Comparison of ENCODE assay signal across 8 cellular contexts in genomic region chr11:60193687-60194433, GRCh38. TPM values are rescaled to one million over a fixed set of nuclear protein-coding genes. Genes with fewer than 3 reads are reported as not detected.
DNase-seq lines count a peak whose midpoint lies in the region; ATAC-seq and TF ChIP-seq lines count a peak whose summit lies in the region.

No MANE protein-coding gene starts in this region.

- DNase-seq in Caki2 (ENCODE audit: low read depth) (peak; percentile 39), HL-60 (ENCODE audit: low read depth in 1 of 2, low spot score in 1 of 2) (peak; percentile 75 to 82), RWPE2 (ENCODE audit: low spot score) (no peak), heart left ventricle (peak in 3 of 5 donors; percentile 49 to 56 (median 51)), skeletal muscle cell (ENCODE audit: low read depth) (peak; percentile 0), ureter (ENCODE audit: low spot score) (no peak)
- peak; percentile 30 for DNase-seq in activated gamma-delta T cell treated with anti-CD3 and anti-CD28 coated beads, Interleukin-2, amount 50 U/mL, for 16 hours (ENCODE audit: low read depth)

- H3K9me3 ChIP-seq in RWPE2 (ENCODE audit: severe bottlenecking) (no peaks in the 10 kb centered on the region), heart left ventricle (peaks cover 0 to 10% (median 0%) of the 10 kb centered on the region in 12 donors)

- peak overlapping the region; percentile 42 for H3K27ac ChIP-seq in HL-60 (replicated peaks)
- no peak overlapping the region for H3K27ac ChIP-seq in RWPE2 (ENCODE audit: poor library complexity, severe bottlenecking)
- H3K27ac ChIP-seq in heart left ventricle: peak overlapping the region in 5 of 12 donors; percentile 9 to 91 (median 61)

- no peak overlapping the region for H3K4me3 ChIP-seq in HL-60 (replicated peaks; ENCODE audit: insufficient read depth, low read length)
- H3K4me3 ChIP-seq in RWPE2 (ENCODE audit: severe bottlenecking): no peak overlapping the region
- H3K4me3 ChIP-seq in heart left ventricle: no peak overlapping the region
- no peak overlapping the region for H3K4me3 ChIP-seq in skeletal muscle cell (ENCODE audit: low read depth, low read length)

- TF ChIP-seq CTCF in HL-60 (IDR thresholded peaks at IDR 0.05; ENCODE audit: insufficient read depth, low read length): peak; percentile 73
- peak; percentile 74 for TF ChIP-seq CTCF in RWPE2 (IDR thresholded peaks at IDR 0.05; ENCODE audit: poor library complexity, severe bottlenecking)
- TF ChIP-seq CTCF in heart left ventricle (IDR thresholded peaks at IDR 0.05): peak; percentile 73 to 88 (median 81)

- peak; percentile 84 for ATAC-seq in GM19463 (IDR thresholded peaks at IDR 0.05; ENCODE audit: unreplicated experiment)
- ATAC-seq in RWPE2 (ENCODE audit: low read depth): peak; percentile 89
- ATAC-seq in heart left ventricle: peak; percentile 37 to 90 (median 80)

- in situ Hi-C loops in Caki2 (cut with HindIII; ENCODE audit: low pct_unique_long_range_greater_than_20kb, low sequenced_read_pairs): no loop called here

- H3K4me1 ChIP-seq in RWPE2 (ENCODE audit: insufficient read depth, poor library complexity, severe bottlenecking): no peaks in the 10 kb centered on the region
- H3K4me1 ChIP-seq in heart left ventricle: peaks cover 0 to 20% (median 0%) of the 10 kb centered on the region in 12 donors

- intact Hi-C loops in heart left ventricle (cut with DNase I): loop anchor here in 6 of 10 donors (2.0 to 5.0 kb wide), 3 partner anchors 367 to 372 kb away; no protein-coding TSS in a partner anchor

- no peaks in the 10 kb centered on the region for H3K36me3 ChIP-seq in RWPE2 (ENCODE audit: low read depth)
- no peaks in the 10 kb centered on the region for H3K36me3 ChIP-seq in heart left ventricle

- 7 to 13% (median 9%) methylated on average over 1 of the region's 1 CpG for whole genome bisulfite sequencing in heart left ventricle, 4 donors

- no peaks in the 10 kb centered on the region for H3K27me3 ChIP-seq in HL-60 (ENCODE audit: insufficient read depth, poor library complexity, severe bottlenecking)
- no peaks in the 10 kb centered on the region for H3K27me3 ChIP-seq in RWPE2 (ENCODE audit: insufficient read depth, poor library complexity, severe bottlenecking)
- peaks cover 0 to 5% (median 0%) of the 10 kb centered on the region in 9 donors for H3K27me3 ChIP-seq in heart left ventricle

- TF ChIP-seq POLR2A in heart left ventricle (IDR thresholded peaks at IDR 0.05): no peak

RNA-seq across cellular contexts. Expression of gene MS4A6A, which starts 11.0 kb away (rescaled TPM):
- not detected in 2 replicates for total RNA-seq in Caki2 (2014; rRNA removed; shearing (Covaris generic); ENCODE audit: low replicate concordance)
- total RNA-seq in heart left ventricle: 100 to 1,000 TPM in 2 of 9 donors, 10 to 100 TPM in 7; 12.4 to 279 (median 30.7) TPM
- polyA plus RNA-seq in heart left ventricle: 10 to 100 TPM; 11.7 to 23.0 TPM
- 51.1 TPM for total RNA-seq in ureter

RNA-seq across cellular contexts. Expression of gene MS4A4E, which starts 49.1 kb away (rescaled TPM):
- total RNA-seq in Caki2 (2014; rRNA removed; shearing (Covaris generic); ENCODE audit: low replicate concordance): not detected in 2 replicates
- total RNA-seq in heart left ventricle: 1 to 10 TPM in 2 of 9 donors, under 1 TPM in 6, not detected in 1; 0.34 to 3.4 (median 0.71) TPM
- 1 to 10 TPM in 1 of 2 donors, under 1 TPM in 1; 0.18 to 1.1 TPM for polyA plus RNA-seq in heart left ventricle
- total RNA-seq in ureter: 4.7 TPM

Comparison
In these comparisons a context has a peak if more than half of its experiments do, and no peak if none do; other contexts are left out.
1. DNase-seq: peak in Caki2 (single experiment), HL-60 (2 of 2), activated gamma-delta T cell treated with anti-CD3 and anti-CD28 coated beads, Interleukin-2, amount 50 U/mL, for 16 hours (single experiment), heart left ventricle (3 of 5) and skeletal muscle cell (single experiment); none in RWPE2 (single experiment) and ureter (single experiment).
2. RNA of gene MS4A6A, which starts 11.0 kb away (total RNA-seq): 51.1 TPM in ureter (single experiment) and 12.4 to 279 TPM in heart left ventricle; not detected in Caki2; every median in the first group is over 10 times any median in the second.
3. Peak in every context shown above with its lines, with median percentiles within 50 percentile points of each other: ATAC-seq and CTCF ChIP-seq.